ENCODE assay signal across 1 cellular context in genomic region chr5:163437309-163438182, GRCh38.
TF ChIP-seq lines count a peak whose summit lies in the region.

TSS of gene CCNG1 (plus strand) at chr5:163437595. CDS start at chr5:163439257, 1,662 bp downstream.

TF ChIP-seq in K562, 482 proteins besides CTCF, POLR2A, EP300 and RAD21 (continued from another document and continues in another):
- no peak for TF ChIP-seq ZNF518B (CRISPR knock-in tag; IDR thresholded peaks at IDR 0.05)
- no peak for TF ChIP-seq ZNF79 (CRISPR knock-in tag; IDR thresholded peaks at IDR 0.05; ENCODE audit: low read depth)
- TF ChIP-seq EP400 (IDR thresholded peaks at IDR 0.05): peak; percentile 54; the same call in 1 of the 2 replicates
- TF ChIP-seq ZNF24 (IDR thresholded peaks at IDR 0.05): no peak
- no peak for TF ChIP-seq ELF4 (CRISPR knock-in tag; IDR thresholded peaks at IDR 0.05)
- TF ChIP-seq MAFK (IDR thresholded peaks at IDR 0.05; ENCODE audit: low read length): no peak
- peak; percentile 78 for TF ChIP-seq TAF9B (IDR thresholded peaks at IDR 0.05; ENCODE audit: partially characterized antibody)
- no peak for TF ChIP-seq DIDO1 (tag; IDR thresholded peaks at IDR 0.05; ENCODE audit: low read depth)
- TF ChIP-seq FOS (IDR thresholded peaks at IDR 0.05; ENCODE audit: extremely low read depth, insufficient read length): peak; percentile 82
- no peak for TF ChIP-seq SRSF1 (IDR thresholded peaks at IDR 0.05; ENCODE audit: low read depth, low read length)
- 0 out of 2 replicates have a peak, but pooled peaks have one; percentile 60 for TF ChIP-seq ZNF740 (CRISPR knock-in tag; IDR thresholded peaks at IDR 0.05)
- no peak for TF ChIP-seq ZNF740 (tag; IDR thresholded peaks at IDR 0.05)
- no peak for TF ChIP-seq SRSF7 (optimal IDR thresholded peaks at IDR 0.05; ENCODE audit: low read depth, low read length)
- no peak for TF ChIP-seq NFIX (CRISPR knock-in tag; IDR thresholded peaks at IDR 0.05; ENCODE audit: low read depth)
- peak in 1 of 2 experiments; percentile 62; a peak in 1 of 4 replicates for TF ChIP-seq NONO (IDR thresholded peaks at IDR 0.05; ENCODE audit: low read depth in 2 of 2, low read length in 1 of 2)
- peak; percentile 49 for TF ChIP-seq CHD1 (IDR thresholded peaks at IDR 0.05; ENCODE audit: low read length)
- no peak for TF ChIP-seq E4F1 (CRISPR knock-in tag; IDR thresholded peaks at IDR 0.05; ENCODE audit: borderline replicate concordance)
- peak in 1 of 2 experiments; percentile 34; a peak in 2 of 4 replicates for TF ChIP-seq SIN3A (IDR thresholded peaks at IDR 0.05; ENCODE audit: borderline replicate concordance in 2 of 2, control insufficient read depth in 1 of 2, low read depth in 2 of 2, low read length in 2 of 2)
- TF ChIP-seq ZBTB34 (CRISPR knock-in tag; IDR thresholded peaks at IDR 0.05): no peak
- TF ChIP-seq TRIM24 (IDR thresholded peaks at IDR 0.05): no peak
- TF ChIP-seq HMBOX1 (IDR thresholded peaks at IDR 0.05): 0 out of 2 replicates have a peak, but pooled peaks have one; percentile 10
- TF ChIP-seq PRPF4 (IDR thresholded peaks at IDR 0.05; ENCODE audit: insufficient read depth, low read depth, low read length, poor library complexity, severe bottlenecking): no peak
- no peak for TF ChIP-seq BCL6 (CRISPR knock-in tag; IDR thresholded peaks at IDR 0.05)
- no peak for TF ChIP-seq TAL1 (IDR thresholded peaks at IDR 0.05)
- TF ChIP-seq BRF2 (IDR thresholded peaks at IDR 0.05; ENCODE audit: borderline replicate concordance, insufficient read depth, insufficient read length): no peak
- TF ChIP-seq CREBBP (IDR thresholded peaks at IDR 0.05; ENCODE audit: low read depth, low read length): no peak
- no peak for TF ChIP-seq ZNF282 (CRISPR knock-in tag; IDR thresholded peaks at IDR 0.05)
- TF ChIP-seq ZNF197 (CRISPR knock-in tag; IDR thresholded peaks at IDR 0.05; ENCODE audit: low read depth): no peak
- peak; percentile 21; the same call in 1 of the 2 replicates for TF ChIP-seq RAD51 (IDR thresholded peaks at IDR 0.05; ENCODE audit: borderline replicate concordance, low read depth)
- TF ChIP-seq ZNF280B (CRISPR knock-in tag; IDR thresholded peaks at IDR 0.05): no peak
- TF ChIP-seq KDM1A (IDR thresholded peaks at IDR 0.05): no peak
- TF ChIP-seq POU5F1 (IDR thresholded peaks at IDR 0.05; ENCODE audit: borderline replicate concordance, low read depth, low read length, partially characterized antibody): no peak
- 0 out of 2 replicates have a peak, but pooled peaks have one; percentile 40 for TF ChIP-seq SRSF3 (IDR thresholded peaks at IDR 0.05; ENCODE audit: insufficient read depth, low read length)
- no peak for TF ChIP-seq PHTF2 (CRISPR knock-in tag; IDR thresholded peaks at IDR 0.05)
- peak in 1 of 2 experiments; percentile 83; a peak in 2 of 4 replicates for TF ChIP-seq TEAD1 (CRISPR knock-in tag; IDR thresholded peaks at IDR 0.05)
- TF ChIP-seq SMARCB1 (IDR thresholded peaks at IDR 0.05; ENCODE audit: insufficient read length, low read depth): no peak
- TF ChIP-seq KLF13 (tag; IDR thresholded peaks at IDR 0.05; ENCODE audit: borderline replicate concordance, low read depth): 0 out of 2 replicates have a peak, but pooled peaks have one; percentile 21
- TF ChIP-seq CGGBP1 (CRISPR knock-in tag; IDR thresholded peaks at IDR 0.05): 0 out of 2 replicates have a peak, but pooled peaks have one; percentile 71
- TF ChIP-seq MCM7 (IDR thresholded peaks at IDR 0.05): no peak
- peak; percentile 82 for TF ChIP-seq SP1 (CRISPR knock-in tag; IDR thresholded peaks at IDR 0.05)
- no peak for TF ChIP-seq BRF1 (IDR thresholded peaks at IDR 0.05; ENCODE audit: borderline replicate concordance, extremely low read depth, insufficient read length)
- TF ChIP-seq L3MBTL2 (IDR thresholded peaks at IDR 0.05): 0 out of 2 replicates have a peak, but pooled peaks have one; percentile 25
- no peak for TF ChIP-seq ZNF384 (IDR thresholded peaks at IDR 0.05; ENCODE audit: low read depth, low read length)
- no peak for TF ChIP-seq ZFP91 (CRISPR knock-in tag; IDR thresholded peaks at IDR 0.05)
- no peak; the same call in none of the 2 replicates for TF ChIP-seq PBX2 (CRISPR knock-in tag; IDR thresholded peaks at IDR 0.05; ENCODE audit: low read depth)
- TF ChIP-seq PBX2 (tag; conservative IDR thresholded peaks at IDR 0.05; ENCODE audit: low read depth): peak; percentile 98
- no peak for TF ChIP-seq LARP7 (IDR thresholded peaks at IDR 0.05)
- TF ChIP-seq PTRF (tag; IDR thresholded peaks at IDR 0.05): no peak
- no peak for TF ChIP-seq SETDB1 (IDR thresholded peaks at IDR 0.05; ENCODE audit: low read length)
- 0 out of 2 replicates have a peak, but pooled peaks have one; percentile 33 for TF ChIP-seq MTA1 (IDR thresholded peaks at IDR 0.05; ENCODE audit: borderline replicate concordance)
- no peak for TF ChIP-seq POLR3G (IDR thresholded peaks at IDR 0.05; ENCODE audit: extremely low read depth, insufficient read length, insufficient replicate concordance)
- TF ChIP-seq NR1H2 (CRISPR knock-in tag; IDR thresholded peaks at IDR 0.05): 0 out of 2 replicates have a peak, but pooled peaks have one; percentile 32
- TF ChIP-seq STAT5A (IDR thresholded peaks at IDR 0.05; ENCODE audit: borderline replicate concordance, low read length): no peak; the same call in 1 of the 2 replicates
